In the genomic region with DNA sequence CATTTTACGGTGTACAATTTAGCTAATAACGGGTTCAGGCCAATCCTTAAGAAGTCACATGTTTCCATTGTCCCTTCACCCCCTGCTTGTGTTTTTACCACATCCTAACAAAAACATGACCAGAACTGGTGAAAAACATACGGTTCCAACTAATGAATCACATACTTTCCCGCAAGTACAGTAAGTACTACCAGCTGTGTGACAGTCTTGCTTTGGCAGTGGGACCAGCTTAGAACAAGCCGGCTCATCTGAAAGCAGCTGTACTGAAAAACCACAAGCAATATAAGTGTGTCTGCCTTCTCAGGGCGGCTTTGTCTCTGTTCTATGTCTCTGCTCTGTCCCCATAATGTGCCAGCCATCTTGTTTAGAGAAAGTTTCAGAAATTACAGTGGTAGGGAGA, we compare ENCODE assay signal across 12 cellular contexts.
A peak's percentile ranks its signal among the peaks of the same experiment; 100 is the strongest.
DNase-seq lines count a peak whose midpoint lies in the region; ATAC-seq and TF ChIP-seq lines count a peak whose summit lies in the region.
"Had no signal": no experiment of that assay in that cellular context is flagged by ENCODE, and none has a peak within 500 bp of the region (broad histone marks: within the 10 kb centered on the region; RNA-seq: fewer than 3 reads in every experiment).

No MANE protein-coding gene starts in this region.

- H3K79me2 ChIP-seq in GM23338 (replicated peaks; ENCODE audit: insufficient read depth), result peaks cover 9% of the 10 kb centered on the region; the same call in 1 of the 2 replicates

- intact Hi-C loops in Right ventricle myocardium superior (cut with DNase I), result no loop called here
- intact Hi-C loops in gastrocnemius medialis (cut with DNase I; ENCODE audit: low total_unique reads), result loop anchor here (5.0 kb wide), 1 partner anchor 99 kb away; no protein-coding TSS in a partner anchor

- in situ Hi-C loops in SK-MEL-5 (cut with HindIII; ENCODE audit: low pct_unique_long_range_greater_than_20kb, low sequenced_read_pairs), result no loop called here
- in situ Hi-C loops in gastrocnemius medialis (cut with MboI; ENCODE audit: low sequenced_read_pairs in 4 of 4), result loop anchor here in 1 of 4 donors (10.0 kb wide), 1 partner anchor 237 kb away; no protein-coding TSS in a partner anchor

- H3K27ac ChIP-seq in GM23338 (ENCODE audit: low read depth), result peak overlapping the region; percentile 48
- peak overlapping the region; percentile 72 to 80 (median 79) for H3K27ac ChIP-seq in gastrocnemius medialis

- no peak overlapping the region for H3K4me2 ChIP-seq in GM23338

- H2AFZ ChIP-seq in GM23338, result no peak overlapping the region

- H3K36me3 ChIP-seq in GM23338 (ENCODE audit: insufficient read depth) (no peaks in the 10 kb centered on the region), gastrocnemius medialis (no peaks in the 10 kb centered on the region)

- peaks cover 58% of the 10 kb centered on the region for H3K4me1 Mint-ChIP-seq in GM23338
- H3K4me1 Mint-ChIP-seq: activated CD4-positive, alpha-beta T cell treated with anti-CD3 and anti-CD28 coated beads, Interleukin-2, amount 10 ng/mL, durations not matched to agents 24 days and 14 days; naive B cell had no signal

- no peaks in the 10 kb centered on the region for H3K36me3 Mint-ChIP-seq in GM23338 (ENCODE audit: low read depth)
- H3K36me3 Mint-ChIP-seq: naive B cell had no signal

- no peak for TF ChIP-seq POLR2A in gastrocnemius medialis (IDR thresholded peaks at IDR 0.05)

- H3K27me3 ChIP-seq in GM23338 (ENCODE audit: insufficient read depth) (no peaks in the 10 kb centered on the region), gastrocnemius medialis (no peaks in the 10 kb centered on the region)

- TF ChIP-seq CTCF in GM23338 (conservative IDR thresholded peaks at IDR 0.05; ENCODE audit: low read depth in 2 of 2) (no peak), gastrocnemius medialis (IDR thresholded peaks at IDR 0.05 in 4 of 5, conservative IDR thresholded peaks at IDR 0.05 in 1 of 5) (no peak)

- no peaks in the 10 kb centered on the region for H3K9me2 ChIP-seq in GM23338 (ENCODE audit: insufficient read depth)

- no peak for ATAC-seq in GM23338
- ATAC-seq in Right ventricle myocardium superior (ENCODE audit: poor library complexity), result peak; percentile 79
- ATAC-seq in gastrocnemius medialis, result peak; percentile 31 to 44
- ATAC-seq in GM21390 (IDR thresholded peaks at IDR 0.05; ENCODE audit: unreplicated experiment), result no peak
- no peak for ATAC-seq in GM18517 (IDR thresholded peaks at IDR 0.05; ENCODE audit: unreplicated experiment)
- ATAC-seq in HG03175 (IDR thresholded peaks at IDR 0.05; ENCODE audit: unreplicated experiment), result no peak

- H3K4me1 ChIP-seq in GM23338 (ENCODE audit: insufficient read depth), result peaks cover 45% of the 10 kb centered on the region
- peaks cover 22 to 39% of the 10 kb centered on the region in 2 donors for H3K4me1 ChIP-seq in gastrocnemius medialis

- H3K27me3 Mint-ChIP-seq in GM23338 (ENCODE audit: insufficient read depth, low read depth, poor library complexity), result no peaks in the 10 kb centered on the region
- H3K27me3 Mint-ChIP-seq: activated CD4-positive, alpha-beta T cell treated with anti-CD3 and anti-CD28 coated beads, Interleukin-2, amount 10 ng/mL, durations not matched to agents 24 days and 14 days; dendritic cell treated with granulocyte-macrophage colony-stimulating factor and Interleukin-4, amounts not matched to agents 40 ng/mL and 50 ng/mL, for 4 days; naive B cell had no signal

- H3K4me3 Mint-ChIP-seq in GM23338, result no peak overlapping the region
- H3K4me3 Mint-ChIP-seq: activated CD4-positive, alpha-beta T cell treated with anti-CD3 and anti-CD28 coated beads, Interleukin-2, amount 10 ng/mL, durations not matched to agents 24 days and 14 days; dendritic cell treated with granulocyte-macrophage colony-stimulating factor and Interleukin-4, amounts not matched to agents 40 ng/mL and 50 ng/mL, for 4 days; naive B cell had no signal

- no peak overlapping the region; the same call in 1 of the 2 replicates for H3K27ac Mint-ChIP-seq in GM23338
- H3K27ac Mint-ChIP-seq: activated CD4-positive, alpha-beta T cell treated with anti-CD3 and anti-CD28 coated beads, Interleukin-2, amount 10 ng/mL, durations not matched to agents 24 days and 14 days; dendritic cell treated with granulocyte-macrophage colony-stimulating factor and Interleukin-4, amounts not matched to agents 40 ng/mL and 50 ng/mL, for 4 days; naive B cell had no signal

- no peak for DNase-seq in GM23338 (ENCODE audit: low spot score)
- DNase-seq in SK-MEL-5 (ENCODE audit: low read depth, low spot score), result peak; percentile 30
- peak; percentile 47 for DNase-seq in Right ventricle myocardium superior
- DNase-seq in gastrocnemius medialis, result peak; percentile 33 to 40
- DNase-seq in NCI-H187 treated with DMSO at 0.1 percent for 48 hours (lab: John Stamatoyannopoulos, UW), result no peak
- DNase-seq: activated CD4-positive, alpha-beta T cell treated with anti-CD3 and anti-CD28 coated beads, Interleukin-2, amount 10 ng/mL, durations not matched to agents 24 days and 14 days; naive B cell; NCI-H1092 treated with DMSO at 0.1 percent for 48 hours had no signal

- H3K4me3 ChIP-seq in GM23338, result no peak overlapping the region
- no peak overlapping the region for H3K4me3 ChIP-seq in gastrocnemius medialis

- no peaks in the 10 kb centered on the region for H3K9me3 Mint-ChIP-seq in GM23338
- H3K9me3 Mint-ChIP-seq: activated CD4-positive, alpha-beta T cell treated with anti-CD3 and anti-CD28 coated beads, Interleukin-2, amount 10 ng/mL, durations not matched to agents 24 days and 14 days; dendritic cell treated with granulocyte-macrophage colony-stimulating factor and Interleukin-4, amounts not matched to agents 40 ng/mL and 50 ng/mL, for 4 days had no signal

- no peaks in the 10 kb centered on the region for H3K9me3 ChIP-seq in gastrocnemius medialis

- H3F3A ChIP-seq in GM23338 (replicated peaks; ENCODE audit: low read depth), result no peaks in the 10 kb centered on the region

- no peaks in the 10 kb centered on the region for H4K20me1 ChIP-seq in GM23338 (replicated peaks; ENCODE audit: insufficient read depth)

TF ChIP-seq in GM23338, 12 proteins besides CTCF, POLR2A, EP300 and RAD21 (continues in another document):
- TF ChIP-seq POLR2AphosphoS5 (IDR thresholded peaks at IDR 0.05; ENCODE audit: low read depth) (no peak), ZNF462 (CRISPR knock-in tag; IDR thresholded peaks at IDR 0.05) (no peak), CREB1 (CRISPR knock-in tag; IDR thresholded peaks at IDR 0.05; ENCODE audit: low read depth) (no peak), EZH2phosphoT487 (IDR thresholded peaks at IDR 0.05; ENCODE audit: unreplicated experiment) (no peak), ZNF114 (CRISPR knock-in tag; IDR thresholded peaks at IDR 0.05) (no peak), EZH2 (IDR thresholded peaks at IDR 0.05; ENCODE audit: low read depth, unreplicated experiment) (no peak)

Comparison
In these comparisons a context has a peak if more than half of its experiments do, and no peak if none do; other contexts are left out.
1. ATAC-seq: peak in Right ventricle myocardium superior (single experiment) and gastrocnemius medialis (2 of 2); none in GM23338 (single experiment), GM21390 (single experiment), GM18517 (single experiment) and HG03175 (single experiment).
2. DNase-seq: peak in SK-MEL-5 (single experiment), Right ventricle myocardium superior (single experiment) and gastrocnemius medialis (2 of 2); none in GM23338 (single experiment) and NCI-H187 treated with DMSO at 0.1 percent for 48 hours (single experiment).